Comparison of ENCODE assay signal across 16 cellular contexts in genomic region chr5:27316283-27316675, GRCh38.
DNase-seq lines count a peak whose midpoint lies in the region; ATAC-seq and TF ChIP-seq lines count a peak whose summit lies in the region.
"Had no signal": no experiment of that assay in that cellular context is flagged by ENCODE, and none has a peak within 500 bp of the region (broad histone marks: within the 10 kb centered on the region; RNA-seq: fewer than 3 reads in every experiment).

No MANE protein-coding gene starts in this region.

- ATAC-seq in heart right ventricle, result no peak
- ATAC-seq: GM12878; stimulated activated naive CD8-positive, alpha-beta T cell treated with anti-CD3 and anti-CD28 coated beads, Interleukin-15, amount 100 ng/mL, for 72 hours had no signal

- POLR2A ChIA-PET in RWPE1 (lab: Yijun Ruan, JAX; ENCODE audit: low non-redundant PET), result no interaction called here

- WGBS in spleen, 5 donors, result 84 to 95% (median 90%) methylated on average over 2 of the region's 2 CpGs
- 14 to 19% methylated on average over 2 of the region's 2 CpGs for WGBS in heart right ventricle, 2 donors

- H3K27me3 ChIP-seq in spleen (replicated peaks in 1 of 7), result no peaks in the 10 kb centered on the region
- H3K27me3 ChIP-seq in heart right ventricle, result no peaks in the 10 kb centered on the region

- DNase-seq in HCEC 1CT (peak; percentile 81), RWPE1 (ENCODE audit: low spot score) (peak; percentile 56), fibroblast of mammary gland (ENCODE audit: low read depth) (peak; percentile 67), renal cortical epithelial cell (ENCODE audit: low read depth) (peak; percentile 25), H4 (ENCODE audit: low spot score) (no peak), CD1c-positive myeloid dendritic cell (ENCODE audit: extremely low spot score) (no peak), spleen (no peak), heart right ventricle (no peak)
- DNase-seq: activated CD4-positive, alpha-beta T cell treated with anti-CD3 and anti-CD28 coated beads for 1 hour; foreskin melanocyte; left ventricle myocardium inferior; NCI-H510A; stimulated activated CD4-positive, alpha-beta T cell treated with anti-CD3 and anti-CD28 coated beads, Interleukin-4, amount 100 ng/mL, for 1 hour; stimulated activated naive CD8-positive, alpha-beta T cell treated with anti-CD3 and anti-CD28 coated beads, Interleukin-15, amount 100 ng/mL, for 72 hours had no signal

- no peak overlapping the region for H3K4me3 ChIP-seq in fibroblast of mammary gland (ENCODE audit: control insufficient read depth, low read depth, low read length)
- H3K4me3 ChIP-seq in spleen, result no peak overlapping the region
- no peak overlapping the region for H3K4me3 ChIP-seq in heart right ventricle
- H3K4me3 ChIP-seq: GM12878, left ventricle myocardium inferior, SK-N-MC had no signal

- no peak for TF ChIP-seq CTCF in RWPE1 (conservative IDR thresholded peaks at IDR 0.05; ENCODE audit: low read depth)
- no peak for TF ChIP-seq CTCF in fibroblast of mammary gland (conservative IDR thresholded peaks at IDR 0.05; ENCODE audit: control insufficient read depth, insufficient read depth, low read depth, low read length)
- no peak for TF ChIP-seq CTCF in spleen (IDR thresholded peaks at IDR 0.05 in 8 of 11, conservative IDR thresholded peaks at IDR 0.05 in 3 of 11)
- TF ChIP-seq CTCF in heart right ventricle (IDR thresholded peaks at IDR 0.05), result no peak

- TF ChIP-seq POLR2A in spleen (IDR thresholded peaks at IDR 0.05), result no peak

- H3K4me1 ChIP-seq in spleen (no peaks in the 10 kb centered on the region), heart right ventricle (peaks cover 0 to 3% (median 0%) of the 10 kb centered on the region in 9 donors)
- H3K4me1 ChIP-seq: left ventricle myocardium inferior had no signal

- H3K36me3 ChIP-seq in spleen, result no peaks in the 10 kb centered on the region
- no peaks in the 10 kb centered on the region for H3K36me3 ChIP-seq in heart right ventricle
- H3K36me3 ChIP-seq: left ventricle myocardium inferior had no signal

- CTCF ChIA-PET in RWPE1 (lab: Yijun Ruan, JAX), result no interaction called here

- H3K9me3 ChIP-seq in spleen (peaks cover 0 to 10% (median 0%) of the 10 kb centered on the region in 8 donors), heart right ventricle (peaks cover 0 to 19% (median 0%) of the 10 kb centered on the region in 11 donors)
- H3K9me3 ChIP-seq: left ventricle myocardium inferior had no signal

- intact Hi-C loops in spleen (cut with DNase I; ENCODE audit: low total_unique reads) (no loop called here), heart right ventricle (cut with DNase I) (no loop called here)

- H3K27ac ChIP-seq in RWPE1, result peak overlapping the region; percentile 57; the same call in 1 of the 2 replicates
- no peak overlapping the region for H3K27ac ChIP-seq in spleen
- no peak overlapping the region for H3K27ac ChIP-seq in heart right ventricle
- H3K27ac ChIP-seq: left ventricle myocardium inferior, SK-N-MC had no signal

Comparison
In these comparisons a context has a peak if more than half of its experiments do, and no peak if none do; other contexts are left out.
1. DNase-seq: peak in HCEC 1CT (single experiment), RWPE1 (single experiment), fibroblast of mammary gland (single experiment) and renal cortical epithelial cell (single experiment); none in H4 (single experiment), CD1c-positive myeloid dendritic cell (single experiment), spleen (single experiment) and heart right ventricle (0 of 2).